10 cellular contexts compared by ENCODE assay signal in the genomic region with DNA sequence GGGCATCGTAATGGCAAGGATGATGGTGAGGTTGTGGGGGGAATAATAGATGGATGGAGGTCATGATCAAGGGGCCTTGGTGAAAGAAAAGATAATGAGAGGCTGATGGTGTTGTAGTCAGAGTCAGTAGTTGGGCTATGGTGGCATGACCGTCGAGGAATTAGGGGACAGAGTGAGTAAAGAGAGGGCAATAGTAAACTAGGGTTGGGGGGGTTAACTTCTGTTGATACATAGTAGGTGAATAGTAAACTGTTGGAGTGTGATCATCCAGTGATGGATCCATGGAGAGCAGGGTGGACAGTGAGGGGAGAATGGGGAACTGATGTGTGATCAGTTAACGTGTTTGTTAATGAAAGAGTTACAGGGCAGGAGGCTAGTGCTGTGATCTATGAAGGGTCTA. TPM values are rescaled to one million over a fixed set of nuclear protein-coding genes. Genes with fewer than 3 reads are reported as not detected.
DNase-seq lines count a peak whose midpoint lies in the region; ATAC-seq and TF ChIP-seq lines count a peak whose summit lies in the region.
"Had no signal": no experiment of that assay in that cellular context is flagged by ENCODE, and none has a peak within 500 bp of the region (broad histone marks: within the 10 kb centered on the region; RNA-seq: fewer than 3 reads in every experiment).

No MANE protein-coding gene starts in this region.

- H3K9me3 Mint-ChIP-seq in Calu3 (ENCODE audit: low read depth, unreplicated experiment): no peaks in the 10 kb centered on the region

- peak overlapping the region; percentile 100 for H3K4me2 ChIP-seq in PC-3 (ENCODE audit: low read length)

- peaks cover 32% of the 10 kb centered on the region for H3K4me1 Mint-ChIP-seq in Calu3 (ENCODE audit: low read depth, unreplicated experiment)

- peak overlapping the region; percentile 97 for H3K27ac Mint-ChIP-seq in Calu3 (ENCODE audit: unreplicated experiment)

- H3F3A ChIP-seq in PC-3 (ENCODE audit: low read length, unreplicated experiment): no peaks in the 10 kb centered on the region

- BruUV-seq in Calu3 (replicated peaks; lab: Mats Ljungman, UMichigan) (no TSS peak), PC-3 (replicated peaks; lab: Mats Ljungman, UMichigan) (no TSS peak)

- DNase-seq in Calu3 (no peak), PC-3 (no peak), epithelial cell of prostate (ENCODE audit: low read depth, low spot score) (no peak), ovary (no peak), RWPE1 (ENCODE audit: low spot score) (no peak), epidermal melanocyte (ENCODE audit: insufficient read length, low spot score) (no peak), NCI-H187 (lab: John Stamatoyannopoulos, UW) (no peak)
- DNase-seq: dermis blood vessel endothelial cell, NCI-H2171 treated with DMSO at 0.1 percent for 48 hours had no signal

- no peak for TF ChIP-seq POLR2A in ovary (IDR thresholded peaks at IDR 0.05)

- H3K4me3 ChIP-seq in PC-3 (ENCODE audit: low read length) (peak overlapping the region; percentile 91), ovary (peak overlapping the region; percentile 71)

- no peak for TF ChIP-seq CTCF in Calu3 (IDR thresholded peaks at IDR 0.05; ENCODE audit: unreplicated experiment)
- no peak for TF ChIP-seq CTCF in PC-3 (conservative IDR thresholded peaks at IDR 0.05; ENCODE audit: low read depth, low read length)
- TF ChIP-seq CTCF in ovary (IDR thresholded peaks at IDR 0.05): no peak
- TF ChIP-seq CTCF in RWPE1 (conservative IDR thresholded peaks at IDR 0.05; ENCODE audit: low read depth): no peak

- H3K9ac ChIP-seq in PC-3 (ENCODE audit: low read length): peak overlapping the region; percentile 100

- H3K27me3 Mint-ChIP-seq in Calu3 (ENCODE audit: unreplicated experiment): no peaks in the 10 kb centered on the region

- H3K79me2 ChIP-seq in PC-3 (ENCODE audit: low read length): peaks cover 65% of the 10 kb centered on the region

- 66 to 74% (median 67%) methylated on average over 4 of the region's 4 CpGs for WGBS in ovary, 3 donors

- H3K36me3 ChIP-seq in PC-3 (ENCODE audit: low read depth, low read length) (peaks cover 7% of the 10 kb centered on the region), ovary (no peaks in the 10 kb centered on the region)

- H2AFZ ChIP-seq in PC-3 (ENCODE audit: low read length): no peak overlapping the region

- H3K27me3 ChIP-seq in PC-3 (ENCODE audit: low read length): no peaks in the 10 kb centered on the region
- H3K27me3 ChIP-seq in ovary: no peaks in the 10 kb centered on the region

- peaks cover 10% of the 10 kb centered on the region; the same call in 1 of the 2 replicates for H4K20me1 ChIP-seq in PC-3 (ENCODE audit: low read length)

- peak overlapping the region; percentile 78 for H3K4me3 Mint-ChIP-seq in Calu3 (ENCODE audit: low read depth, unreplicated experiment)

- no peaks in the 10 kb centered on the region for H3K9me2 ChIP-seq in PC-3 (replicated peaks; ENCODE audit: low read length)

- intact Hi-C loops in Calu3 (cut with micrococcal nuclease; ENCODE audit: unreplicated experiment) (no loop called here), PC-3 (cut with micrococcal nuclease) (loop anchor here (5.0 kb wide), 1 partner anchor 120 kb away; a partner anchor contains a TSS), ovary (cut with DNase I) (no loop called here)

- peak overlapping the region; percentile 87 for H3K27ac ChIP-seq in PC-3 (ENCODE audit: low read length)
- peak overlapping the region; percentile 69 for H3K27ac ChIP-seq in epithelial cell of prostate
- H3K27ac ChIP-seq in ovary: peak overlapping the region; percentile 32 to 83
- no peak overlapping the region for H3K27ac ChIP-seq in RWPE1

- CTCF ChIA-PET in Calu3 (lab: Charles Lee): no interaction called here
- CTCF ChIA-PET in PC-3 (lab: Charles Lee): no interaction called here
- CTCF ChIA-PET in RWPE1 (lab: Yijun Ruan, JAX): no interaction called here

- no peak for TF ChIP-seq EP300 in ovary (IDR thresholded peaks at IDR 0.05)

- peaks cover 57% of the 10 kb centered on the region for H3K36me3 Mint-ChIP-seq in Calu3 (ENCODE audit: insufficient read depth, unreplicated experiment)

- H3K9me3 ChIP-seq in PC-3 (ENCODE audit: low read length): no peaks in the 10 kb centered on the region
- no peaks in the 10 kb centered on the region for H3K9me3 ChIP-seq in ovary

- ATAC-seq in PC-3 (no peak), GM21381 (IDR thresholded peaks at IDR 0.05; ENCODE audit: unreplicated experiment) (no peak)

- POLR2A ChIA-PET in PC-3 (lab: Charles Lee; ENCODE audit: unreplicated experiment) (no interaction called here), RWPE1 (lab: Yijun Ruan, JAX; ENCODE audit: low non-redundant PET) (no interaction called here)

- H3K4me1 ChIP-seq in PC-3 (ENCODE audit: insufficient read depth, low read length) (peaks cover 19% of the 10 kb centered on the region), ovary (ENCODE audit: insufficient read depth) (no peaks in the 10 kb centered on the region)

RNA-seq across cellular contexts. Expression of a gene that starts 0.9 kb away (rescaled TPM):
- total RNA-seq in Calu3 (2022): 64.9 and 75.2 TPM in 2 replicates
- 175 and 189 TPM in 2 replicates for total RNA-seq in PC-3 (2014; rRNA removed)
- total RNA-seq in ovary: 10 to 100 TPM; 23.2 to 45.9 (median 32.7) TPM
- 10 to 100 TPM; 24.8 to 28.2 TPM for polyA plus RNA-seq in ovary

RNA-seq across cellular contexts. Expression of a gene that starts 6.9 kb away (rescaled TPM):
- total RNA-seq in Calu3 (2022): 0.33 and 0.54 TPM in 2 replicates
- 1.6 and 2.4 TPM in 2 replicates for total RNA-seq in PC-3 (2014; rRNA removed)
- 10 to 100 TPM in 4 of 7 donors, 1 to 10 TPM in 3; 6.2 to 26.0 (median 13.6) TPM for total RNA-seq in ovary
- polyA plus RNA-seq in ovary: 10 to 100 TPM in 1 of 2 donors, 1 to 10 TPM in 1; 8.3 to 10.7 TPM

RNA-seq across cellular contexts. Expression of a gene that starts 31.9 kb away (rescaled TPM):
- total RNA-seq in Calu3 (2022) (15.6 and 19.3 TPM in 2 replicates), PC-3 (2014; rRNA removed) (38.9 and 48.3 TPM in 2 replicates), ovary (10 to 100 TPM in 3 of 7 donors, 1 to 10 TPM in 4; 8.0 to 13.9 (median 9.9) TPM)
- polyA plus RNA-seq in ovary: 10 to 100 TPM in 1 of 2 donors, 1 to 10 TPM in 1; 7.6 to 10.9 TPM

RNA-seq across cellular contexts. Expression of a gene that starts 44.7 kb away (rescaled TPM):
- total RNA-seq in Calu3 (2022) (159 and 186 TPM in 2 replicates), PC-3 (2014; rRNA removed) (307 and 324 TPM in 2 replicates), ovary (10 to 100 TPM; 15.4 to 83.3 (median 20.0) TPM)
- 100 to 1,000 TPM in 1 of 2 donors, 10 to 100 TPM in 1; 28.3 to 117 TPM for polyA plus RNA-seq in ovary
